In genomic region chr1:166080277-166080964, GRCh38 we compare ENCODE assay signal across 19 cellular contexts.
DNase-seq lines count a peak whose midpoint lies in the region; FAIRE-seq and TF ChIP-seq lines count a peak whose summit lies in the region.
"Had no signal": no experiment of that assay in that cellular context is flagged by ENCODE, and none has a peak within 500 bp of the region (broad histone marks: within the 10 kb centered on the region; RNA-seq: fewer than 3 reads in every experiment).

No MANE protein-coding gene starts in this region.

- no peak overlapping the region for H4K5ac ChIP-seq in H1 (ENCODE audit: insufficient read length, low read depth, low read length)

- in situ Hi-C loops in SK-MEL-5 (cut with HindIII; ENCODE audit: low pct_unique_long_range_greater_than_20kb, low sequenced_read_pairs): no loop called here
- in situ Hi-C loops in GM23248 (cut with MboI): no loop called here

- peak overlapping the region; percentile 77 for H3K27ac Mint-ChIP-seq in activated naive CD4-positive, alpha-beta T cell treated with anti-CD3 and anti-CD28 coated beads, Interleukin-2, amount 10 ng/mL, durations not matched to agents 7 days and 5 days
- H3K27ac Mint-ChIP-seq: activated B cell treated with CpG ODN at 0.5 μM for 24 hours; brain; nephron progenitor cell; stimulated activated memory B cell treated with anti-CD40 and anti-IgM and Interleukin-4, amounts not matched to agents 10 μg/mL and 1 μg/mL and 100 μg/mL, for 72 hours had no signal

- H3K27me3 ChIP-seq in H1 (replicated peaks in 1 of 4; ENCODE audit: control insufficient read depth in 3 of 4, extremely low read depth in 1 of 4, insufficient read depth in 3 of 4, low read length in 3 of 4) (no peaks in the 10 kb centered on the region), subcutaneous abdominal adipose tissue (ENCODE audit: control insufficient read depth in 5 of 5, insufficient read depth in 4 of 5, low read length in 5 of 5) (no peaks in the 10 kb centered on the region), GM23248 (replicated peaks; ENCODE audit: insufficient read depth) (no peaks in the 10 kb centered on the region)

- H3K27ac ChIP-seq in H1 (ENCODE audit: low read depth, low read length) (no peak overlapping the region), subcutaneous abdominal adipose tissue (ENCODE audit: low read depth, low read length) (no peak overlapping the region), GM23248 (no peak overlapping the region)

- CTCF ChIA-PET in activated naive CD4-positive, alpha-beta T cell treated with anti-CD3 and anti-CD28 coated beads, Interleukin-2, amount 10 ng/mL, durations not matched to agents 7 days and 5 days (lab: Charles Lee): interaction anchor here (0.6 kb wide), 1 partner anchor 180 kb away, joined by 3 read pairs; no protein-coding TSS in a partner anchor
- CTCF ChIA-PET in H1 (lab: Charles Lee; ENCODE audit: partially characterized antibody): interaction anchor here (0.8 to 1.3 kb wide), 3 partner anchors 16 to 399 kb away, joined by 3 read pairs; no protein-coding TSS in a partner anchor

- peak overlapping the region; percentile 43; the same call in 1 of the 2 replicates for H4K8ac ChIP-seq in H1 (ENCODE audit: extremely low read depth, insufficient read depth, low read length)

- no peak overlapping the region for H2BK12ac ChIP-seq in H1 (ENCODE audit: low read depth, low read length)

- no peak overlapping the region for H2BK15ac ChIP-seq in H1 (ENCODE audit: low read length)

- no peak overlapping the region for H3K18ac ChIP-seq in H1 (ENCODE audit: extremely low read depth, low read length)

- no peak overlapping the region for H3K14ac ChIP-seq in H1 (ENCODE audit: insufficient read length)

- TF ChIP-seq EP300 in H1 (IDR thresholded peaks at IDR 0.05; ENCODE audit: borderline replicate concordance in 1 of 2, low read depth in 2 of 2, low read length in 2 of 2): no peak

- H2BK5ac ChIP-seq in H1 (ENCODE audit: low read depth, low read length): no peak overlapping the region

- no peaks in the 10 kb centered on the region for H3K9me3 Mint-ChIP-seq in activated naive CD4-positive, alpha-beta T cell treated with anti-CD3 and anti-CD28 coated beads, Interleukin-2, amount 10 ng/mL, durations not matched to agents 7 days and 5 days
- H3K9me3 Mint-ChIP-seq: activated B cell treated with CpG ODN at 0.5 μM for 24 hours, brain, nephron progenitor cell had no signal

- no peak overlapping the region for H3K4ac ChIP-seq in H1 (replicated peaks; ENCODE audit: insufficient read length, low read depth, low read length)

- H3F3A ChIP-seq in GM23248 (ENCODE audit: insufficient read depth): no peaks in the 10 kb centered on the region

- no peak for FAIRE-seq in H1 (lab: Jason Lieb, UNC)

- H3K56ac ChIP-seq in H1 (replicated peaks; ENCODE audit: insufficient read length, low read depth, low read length): no peak overlapping the region

- H3K79me1 ChIP-seq in H1 (ENCODE audit: low read depth, low read length): no peaks in the 10 kb centered on the region

- H3K9me2 ChIP-seq in GM23248 (ENCODE audit: insufficient read depth): no peaks in the 10 kb centered on the region

- no peak overlapping the region for H2BK120ac ChIP-seq in H1 (replicated peaks; ENCODE audit: low read depth, low read length)

- H2AFZ ChIP-seq in H1 (ENCODE audit: low read length) (no peak overlapping the region), GM23248 (no peak overlapping the region)

- H2AK5ac ChIP-seq in H1 (ENCODE audit: low read depth, low read length): no peak overlapping the region

- H3K23me2 ChIP-seq in H1 (ENCODE audit: low read depth, low read length): peaks cover 1% of the 10 kb centered on the region; the same call in 1 of the 2 replicates

- H3K4me3 Mint-ChIP-seq in activated naive CD4-positive, alpha-beta T cell treated with anti-CD3 and anti-CD28 coated beads, Interleukin-2, amount 10 ng/mL, durations not matched to agents 7 days and 5 days: peak overlapping the region; percentile 22
- H3K4me3 Mint-ChIP-seq: activated B cell treated with CpG ODN at 0.5 μM for 24 hours; brain; nephron progenitor cell; stimulated activated memory B cell treated with anti-CD40 and anti-IgM and Interleukin-4, amounts not matched to agents 10 μg/mL and 1 μg/mL and 100 μg/mL, for 72 hours had no signal

- H3K9ac ChIP-seq in H1 (replicated peaks in 1 of 4; ENCODE audit: extremely low read depth in 1 of 4, low read depth in 3 of 4, low read length in 3 of 4) (no peak overlapping the region), subcutaneous abdominal adipose tissue (ENCODE audit: low read length in 5 of 5) (no peak overlapping the region), GM23248 (no peak overlapping the region)

- no peak for TF ChIP-seq POLR2A in H1 (IDR thresholded peaks at IDR 0.05; ENCODE audit: control extremely low read depth in 1 of 2, low read depth in 2 of 2, low read length in 2 of 2)

- H3K36me3 ChIP-seq in H1 (ENCODE audit: control insufficient read depth in 2 of 4, insufficient read depth in 4 of 4, low read length in 3 of 4) (no peaks in the 10 kb centered on the region), subcutaneous abdominal adipose tissue (ENCODE audit: control insufficient read depth in 5 of 5, insufficient read depth in 5 of 5, low read length in 5 of 5) (no peaks in the 10 kb centered on the region), GM23248 (ENCODE audit: low read depth) (no peaks in the 10 kb centered on the region)

- no peak for DNase-seq in activated naive CD4-positive, alpha-beta T cell treated with anti-CD3 and anti-CD28 coated beads, Interleukin-2, amount 10 ng/mL, durations not matched to agents 7 days and 5 days
- DNase-seq in activated naive CD4-positive, alpha-beta T cell treated with anti-CD3 and anti-CD28 coated beads, Interleukin-2, amount 50 U/mL, for 16 hours: no peak
- DNase-seq in SK-MEL-5 (ENCODE audit: low read depth, low spot score) (peak; percentile 7), H1 (ENCODE audit: low read depth in 1 of 2, low spot score in 2 of 2) (peak in 1 of 2 experiments; percentile 35), GM23248 (no peak), T1000 (lab: John Stamatoyannopoulos, UW) (no peak)
- no peak for DNase-seq in stimulated activated CD4-positive, alpha-beta T cell treated with anti-CD3 and anti-CD28 coated beads, Interleukin-12 subunit alpha, Interleukin-12 subunit beta, amount 100 ng/mL, for 4 hours
- DNase-seq: activated B cell treated with CpG ODN at 0.5 μM for 24 hours; activated effector memory CD4-positive, alpha-beta T cell treated with anti-CD3 and anti-CD28 coated beads, Interleukin-2, amount 50 U/mL, for 16 hours; Calu3; effector CD8-positive, alpha-beta T cell; foreskin fibroblast; Kasumi-1; NCI-H1930; NCI-H510A; nephron progenitor cell had no signal

- H3K36me3 Mint-ChIP-seq in activated naive CD4-positive, alpha-beta T cell treated with anti-CD3 and anti-CD28 coated beads, Interleukin-2, amount 10 ng/mL, durations not matched to agents 7 days and 5 days: no peaks in the 10 kb centered on the region
- H3K36me3 Mint-ChIP-seq: brain; stimulated activated memory B cell treated with anti-CD40 and anti-IgM and Interleukin-4, amounts not matched to agents 10 μg/mL and 1 μg/mL and 100 μg/mL, for 72 hours had no signal

- no peak overlapping the region for H3K4me3 ChIP-seq in H1 (ENCODE audit: extremely low read depth in 1 of 4, insufficient read depth in 2 of 4, low read depth in 3 of 4, low read length in 4 of 4)
- H3K4me3 ChIP-seq in subcutaneous abdominal adipose tissue (ENCODE audit: low read depth in 1 of 5, low read length in 5 of 5): peak overlapping the region in 3 of 5 donors; percentile 7 to 38 (median 27)
- H3K4me3 ChIP-seq in GM23248: no peak overlapping the region

- no peak for TF ChIP-seq CTCF in H1 (IDR thresholded peaks at IDR 0.05; ENCODE audit: control extremely low read depth in 1 of 3, insufficient read depth in 1 of 3, low read depth in 1 of 3, low read length in 3 of 3)

- no peaks in the 10 kb centered on the region for H3K4me1 ChIP-seq in H1 (replicated peaks in 1 of 4; ENCODE audit: control insufficient read depth in 3 of 4, insufficient read depth in 4 of 4, low read length in 3 of 4)
- H3K4me1 ChIP-seq in subcutaneous abdominal adipose tissue (ENCODE audit: control insufficient read depth in 5 of 5, insufficient read depth in 5 of 5, low read length in 5 of 5): peaks cover 0 to 17% (median 11%) of the 10 kb centered on the region in 5 donors
- no peaks in the 10 kb centered on the region for H3K4me1 ChIP-seq in GM23248 (ENCODE audit: insufficient read depth)

- no peaks in the 10 kb centered on the region for H3K27me3 Mint-ChIP-seq in activated naive CD4-positive, alpha-beta T cell treated with anti-CD3 and anti-CD28 coated beads, Interleukin-2, amount 10 ng/mL, durations not matched to agents 7 days and 5 days
- H3K27me3 Mint-ChIP-seq: activated B cell treated with CpG ODN at 0.5 μM for 24 hours had no signal

- no peak overlapping the region for H3K23ac ChIP-seq in H1 (ENCODE audit: insufficient read length)

- TF ChIP-seq RAD21 in H1 (IDR thresholded peaks at IDR 0.05 in 1 of 2, conservative IDR thresholded peaks at IDR 0.05 in 1 of 2; ENCODE audit: low read depth in 2 of 2, low read length in 2 of 2): no peak

- no peaks in the 10 kb centered on the region for H3K79me2 ChIP-seq in H1 (ENCODE audit: control insufficient read depth in 1 of 2, insufficient read depth in 2 of 2, low read length in 2 of 2)
- no peaks in the 10 kb centered on the region for H3K79me2 ChIP-seq in GM23248 (ENCODE audit: insufficient read depth)

- POLR2A ChIA-PET in H1 (lab: Charles Lee; ENCODE audit: partially characterized antibody): interaction anchor here (1.5 kb wide), 1 partner anchor 9 kb away, joined by 4 read pairs; no protein-coding TSS in a partner anchor

- H3K4me1 Mint-ChIP-seq in activated naive CD4-positive, alpha-beta T cell treated with anti-CD3 and anti-CD28 coated beads, Interleukin-2, amount 10 ng/mL, durations not matched to agents 7 days and 5 days: peaks cover 44% of the 10 kb centered on the region
- H3K4me1 Mint-ChIP-seq: activated B cell treated with CpG ODN at 0.5 μM for 24 hours; brain; stimulated activated memory B cell treated with anti-CD40 and anti-IgM and Interleukin-4, amounts not matched to agents 10 μg/mL and 1 μg/mL and 100 μg/mL, for 72 hours had no signal

- H2BK20ac ChIP-seq in H1 (ENCODE audit: low read length): no peak overlapping the region

- WGBS in H1 (ENCODE audit: extremely low coverage in 1 of 2, insufficient coverage in 1 of 2, insufficient read length in 1 of 2, insufficient replicate concordance in 2 of 2, low coverage in 1 of 2, low lambda C conversion rate in 2 of 2, missing lambda C conversion rate in 1 of 2), 2 experiments: 89% methylated on average over 9 of the region's 9 CpGs; no CpG with 5 or more reads in 1 of the 2 experiments
- 13 to 17% methylated on average over 9 of the region's 9 CpGs for WGBS in GM23248 (ENCODE audit: low coverage in 1 of 2, low lambda C conversion rate in 2 of 2, missing lambda C conversion rate in 2 of 2), 2 experiments

- H4K20me1 ChIP-seq in H1 (replicated peaks in 1 of 2; ENCODE audit: control insufficient read depth in 1 of 2, insufficient read depth in 2 of 2, low read length in 2 of 2) (no peaks in the 10 kb centered on the region), GM23248 (ENCODE audit: insufficient read depth) (no peaks in the 10 kb centered on the region)

- H3K4me2 ChIP-seq in H1 (ENCODE audit: insufficient read depth in 1 of 2, low read depth in 2 of 2, low read length in 2 of 2): no peak overlapping the region
- no peak overlapping the region for H3K4me2 ChIP-seq in GM23248 (ENCODE audit: unreplicated experiment)

- H4K91ac ChIP-seq in H1 (replicated peaks; ENCODE audit: insufficient read length, low read length): no peak overlapping the region

- H3K9me3 ChIP-seq in H1 (ENCODE audit: insufficient read depth in 2 of 2, low read depth in 1 of 2, low read length in 1 of 2) (no peaks in the 10 kb centered on the region), subcutaneous abdominal adipose tissue (ENCODE audit: control insufficient read depth in 5 of 5, low read length in 5 of 5) (no peaks in the 10 kb centered on the region), GM23248 (ENCODE audit: low read depth) (no peaks in the 10 kb centered on the region)

Comparison
In these comparisons a context has a peak if more than half of its experiments do, and no peak if none do; other contexts are left out.
1. H3K4me3 ChIP-seq: peak in subcutaneous abdominal adipose tissue (3 of 5); none in H1 (0 of 4) and GM23248 (single experiment).